ENCODE assay signal across 14 cellular contexts in the genomic region with DNA sequence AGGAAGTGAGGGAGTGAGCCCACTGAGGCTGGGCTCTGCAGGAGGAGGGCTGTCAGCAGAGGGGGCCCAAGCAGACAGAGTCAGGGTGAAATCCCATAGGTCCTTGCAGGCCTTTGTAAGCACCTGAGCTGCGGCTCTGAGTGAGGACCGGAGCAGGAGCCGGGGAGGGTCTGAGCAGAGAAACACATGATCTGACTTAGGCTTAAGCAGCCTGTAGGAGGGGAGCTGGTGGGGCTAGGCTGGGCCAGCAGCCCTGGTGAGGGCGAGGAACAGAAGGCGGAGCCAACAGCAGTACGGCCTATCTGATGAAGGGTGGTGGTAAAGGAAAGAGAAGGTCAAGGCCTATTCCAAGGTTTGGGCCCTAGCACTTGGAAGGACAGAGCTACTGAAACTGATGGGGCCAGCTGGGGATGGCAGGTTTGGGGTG. TPM values are rescaled to one million over a fixed set of nuclear protein-coding genes. Genes with fewer than 3 reads are reported as not detected.
DNase-seq lines count a peak whose midpoint lies in the region; ATAC-seq and TF ChIP-seq lines count a peak whose summit lies in the region.
"Had no signal": no experiment of that assay in that cellular context is flagged by ENCODE, and none has a peak within 500 bp of the region (broad histone marks: within the 10 kb centered on the region; RNA-seq: fewer than 3 reads in every experiment).

No MANE protein-coding gene starts in this region.

- H3K4me3 ChIP-seq in right atrium auricular region: no peak overlapping the region
- H3K4me3 ChIP-seq in naive thymus-derived CD4-positive, alpha-beta T cell (ENCODE audit: low read length): no peak overlapping the region
- no peak overlapping the region for H3K4me3 ChIP-seq in mucosa of descending colon
- H3K4me3 ChIP-seq: thoracic aorta had no signal

- ATAC-seq in left ventricle myocardium superior (no peak), mucosa of descending colon (no peak)
- ATAC-seq in naive thymus-derived CD4-positive, alpha-beta T cell: no peak

- POLR2A ChIA-PET in naive thymus-derived CD4-positive, alpha-beta T cell (lab: Charles Lee): interaction anchor here (0.9 to 1.9 kb wide), 3 partner anchors 62 to 140 kb away, joined by 3 to 8 read pairs (median 6); a partner anchor contains a TSS

- TF ChIP-seq CTCF in right atrium auricular region (IDR thresholded peaks at IDR 0.05) (no peak), chondrocyte (IDR thresholded peaks at IDR 0.05) (no peak), mucosa of descending colon (IDR thresholded peaks at IDR 0.05) (no peak)

- no peak overlapping the region for H3K27ac Mint-ChIP-seq in chondrocyte (ENCODE audit: unreplicated experiment)
- H3K27ac Mint-ChIP-seq in naive thymus-derived CD4-positive, alpha-beta T cell: peak overlapping the region in 6 of 9 donors; percentile 1 to 64 (median 54)
- H3K27ac Mint-ChIP-seq: activated naive CD4-positive, alpha-beta T cell treated with anti-CD3 and anti-CD28 coated beads, Interleukin-2, amount 10 ng/mL, durations not matched to agents 7 days and 5 days had no signal

- peaks cover 6% of the 10 kb centered on the region for H3K9me3 Mint-ChIP-seq in chondrocyte (ENCODE audit: low read depth)
- peaks cover 0 to 11% (median 3%) of the 10 kb centered on the region in 11 donors for H3K9me3 Mint-ChIP-seq in naive thymus-derived CD4-positive, alpha-beta T cell
- H3K9me3 Mint-ChIP-seq: activated naive CD4-positive, alpha-beta T cell treated with anti-CD3 and anti-CD28 coated beads, Interleukin-2, amount 10 ng/mL, durations not matched to agents 7 days and 5 days had no signal

- CTCF ChIA-PET in naive thymus-derived CD4-positive, alpha-beta T cell (lab: Charles Lee): interaction anchor here (0.6 to 1.1 kb wide), 3 partner anchors 8 to 135 kb away, joined by 3 to 6 read pairs (median 3); no protein-coding TSS in a partner anchor

- H3K36me3 Mint-ChIP-seq in chondrocyte (ENCODE audit: low read depth): no peaks in the 10 kb centered on the region
- peaks cover 0 to 3% (median 0%) of the 10 kb centered on the region in 5 donors for H3K36me3 Mint-ChIP-seq in naive thymus-derived CD4-positive, alpha-beta T cell
- H3K36me3 Mint-ChIP-seq: activated naive CD4-positive, alpha-beta T cell treated with anti-CD3 and anti-CD28 coated beads, Interleukin-2, amount 10 ng/mL, durations not matched to agents 7 days and 5 days had no signal

- H3K27ac ChIP-seq in right atrium auricular region (peak overlapping the region; percentile 20 to 53), caudate nucleus (ENCODE audit: low read depth, low read length) (no peak overlapping the region)
- H3K27ac ChIP-seq in naive thymus-derived CD4-positive, alpha-beta T cell (ENCODE audit: low read depth, low read length): no peak overlapping the region
- H3K27ac ChIP-seq: neutrophil, thoracic aorta had no signal

- peaks cover 25% of the 10 kb centered on the region for H3K4me1 Mint-ChIP-seq in chondrocyte (ENCODE audit: low read depth)
- H3K4me1 Mint-ChIP-seq in naive thymus-derived CD4-positive, alpha-beta T cell: peaks cover 8 to 22% (median 14%) of the 10 kb centered on the region in 7 donors

- H3K27me3 ChIP-seq in right atrium auricular region: no peaks in the 10 kb centered on the region
- H3K27me3 ChIP-seq in naive thymus-derived CD4-positive, alpha-beta T cell (ENCODE audit: control insufficient read depth in 2 of 2, insufficient read depth in 2 of 2, low read length in 2 of 2): no peaks in the 10 kb centered on the region

- intact Hi-C loops in left ventricle myocardium superior (cut with micrococcal nuclease): loop anchor here (10.0 kb wide), 1 partner anchor 55 kb away; no protein-coding TSS in a partner anchor
- intact Hi-C loops in naive thymus-derived CD4-positive, alpha-beta T cell (cut with micrococcal nuclease): no loop called here
- intact Hi-C loops in mucosa of descending colon (cut with DNase I, micrococcal nuclease): loop anchor here in 1 of 2 donors (10.0 kb wide), 1 partner anchor 135 kb away; a partner anchor contains a TSS

- H3K36me3 ChIP-seq in right atrium auricular region (no peaks in the 10 kb centered on the region), mucosa of descending colon (ENCODE audit: low read depth) (no peaks in the 10 kb centered on the region)
- no peaks in the 10 kb centered on the region for H3K36me3 ChIP-seq in naive thymus-derived CD4-positive, alpha-beta T cell (ENCODE audit: control insufficient read depth in 2 of 3, insufficient read depth in 3 of 3, low read length in 3 of 3)
- H3K36me3 ChIP-seq: neutrophil, thoracic aorta had no signal

- H3K4me1 ChIP-seq in right atrium auricular region (peaks cover 0 to 68% of the 10 kb centered on the region in 2 donors), mucosa of descending colon (ENCODE audit: low read depth) (peaks cover 8% of the 10 kb centered on the region)
- peaks cover 9 to 31% of the 10 kb centered on the region in 2 donors for H3K4me1 ChIP-seq in naive thymus-derived CD4-positive, alpha-beta T cell (ENCODE audit: control insufficient read depth in 2 of 2, insufficient read depth in 2 of 2, low read length in 2 of 2)

- no peaks in the 10 kb centered on the region for H3K27me3 Mint-ChIP-seq in chondrocyte (ENCODE audit: low read depth)
- H3K27me3 Mint-ChIP-seq in naive thymus-derived CD4-positive, alpha-beta T cell: peaks cover 0 to 2% (median 0%) of the 10 kb centered on the region in 5 donors

- H3K9me3 ChIP-seq in right atrium auricular region: no peaks in the 10 kb centered on the region
- peaks cover 0 to 8% (median 0%) of the 10 kb centered on the region in 3 experiments for H3K9me3 ChIP-seq in naive thymus-derived CD4-positive, alpha-beta T cell (ENCODE audit: control insufficient read depth in 2 of 3, low read length in 3 of 3)
- H3K9me3 ChIP-seq in mucosa of descending colon: no peaks in the 10 kb centered on the region
- H3K9me3 ChIP-seq: neutrophil, thoracic aorta had no signal

- DNase-seq in right atrium auricular region (ENCODE audit: low spot score) (no peak), left ventricle myocardium superior (no peak), chondrocyte (ENCODE audit: low spot score) (peak; percentile 56), ureter (ENCODE audit: low spot score) (peak; percentile 32), mucosa of descending colon (no peak), DMS53 treated with DMSO at 0.1 percent for 48 hours (lab: John Stamatoyannopoulos, UW; ENCODE audit: unreplicated experiment) (no peak), caudate nucleus (lab: John Stamatoyannopoulos, UW) (no peak)
- DNase-seq in naive thymus-derived CD4-positive, alpha-beta T cell: no peak
- DNase-seq: activated naive CD4-positive, alpha-beta T cell treated with anti-CD3 and anti-CD28 coated beads, Interleukin-2, amount 10 ng/mL, durations not matched to agents 7 days and 5 days; Calu3; HCEC 1CT; NCI-H146 had no signal

- no peak overlapping the region for H3K4me3 Mint-ChIP-seq in chondrocyte (ENCODE audit: unreplicated experiment)
- no peak overlapping the region for H3K4me3 Mint-ChIP-seq in naive thymus-derived CD4-positive, alpha-beta T cell
- H3K4me3 Mint-ChIP-seq: activated naive CD4-positive, alpha-beta T cell treated with anti-CD3 and anti-CD28 coated beads, Interleukin-2, amount 10 ng/mL, durations not matched to agents 7 days and 5 days had no signal

RNA-seq across cellular contexts. Expression of a gene that starts 26.9 kb away (rescaled TPM):
- total RNA-seq in right atrium auricular region: 100 to 1,000 TPM in 1 of 2 donors, 10 to 100 TPM in 1; 62.0 to 111 TPM
- 79.2 TPM for total RNA-seq in left ventricle myocardium superior
- 3.6 to 6.9 TPM (median 4.7 TPM) in 3 replicates for total RNA-seq in chondrocyte
- 100 to 1,000 TPM in 2 of 5 experiments, 10 to 100 TPM in 3; 14.2 to 164 (median 76.9) TPM for total RNA-seq in naive thymus-derived CD4-positive, alpha-beta T cell
- 10 to 100 TPM; 24.1 to 32.7 TPM for polyA plus RNA-seq in naive thymus-derived CD4-positive, alpha-beta T cell
- 63.6 TPM for total RNA-seq in ureter
- total RNA-seq in mucosa of descending colon: 100 to 1,000 TPM in 1 of 3 donors, 10 to 100 TPM in 2; 23.6 to 125 (median 29.2) TPM

Comparison
In these comparisons a context has a peak if more than half of its experiments do, and no peak if none do; other contexts are left out.
1. DNase-seq: peak in chondrocyte (single experiment) and ureter (single experiment); none in right atrium auricular region (single experiment), left ventricle myocardium superior (single experiment), naive thymus-derived CD4-positive, alpha-beta T cell (0 of 9), mucosa of descending colon (0 of 3), DMS53 treated with DMSO at 0.1 percent for 48 hours (single experiment) and caudate nucleus (0 of 61).
2. H3K27ac ChIP-seq: peak in right atrium auricular region (2 of 2); none in naive thymus-derived CD4-positive, alpha-beta T cell (single experiment) and caudate nucleus (single experiment).